In genomic region chr22:48376936-48377335, GRCh38 we compare ENCODE assay signal across 17 cellular contexts.
DNase-seq lines count a peak whose midpoint lies in the region; ATAC-seq and TF ChIP-seq lines count a peak whose summit lies in the region.
"Had no signal": no experiment of that assay in that cellular context is flagged by ENCODE, and none has a peak within 500 bp of the region (broad histone marks: within the 10 kb centered on the region; RNA-seq: fewer than 3 reads in every experiment).

No MANE protein-coding gene starts in this region.

- H3K4me3 ChIP-seq in endodermal cell (ENCODE audit: low read length) (no peak overlapping the region), osteoblast (ENCODE audit: insufficient read depth, low read length) (no peak overlapping the region)
- H3K4me3 ChIP-seq: BLaER1 treated with 17β-estradiol and CSF1 and Interleukin-3, amounts not matched to agents 10 nM and 100 nM; GM12878; GM23338 had no signal

- no peaks in the 10 kb centered on the region for H3K27me3 ChIP-seq in endodermal cell (ENCODE audit: control insufficient read depth, insufficient read depth, low read length, poor library complexity, severe bottlenecking)
- H3K27me3 ChIP-seq in osteoblast (ENCODE audit: insufficient read depth, low read length) = no peaks in the 10 kb centered on the region
- H3K27me3 ChIP-seq: BLaER1 treated with 17β-estradiol and CSF1 and Interleukin-3, amounts not matched to agents 10 nM and 100 nM had no signal

- H3K4me2 ChIP-seq in osteoblast (ENCODE audit: insufficient read depth, low read length) = no peak overlapping the region
- H3K4me2 ChIP-seq: BLaER1 treated with 17β-estradiol and CSF1 and Interleukin-3, amounts not matched to agents 10 nM and 100 nM; GM23338 had no signal

- TF ChIP-seq CTCF in endodermal cell (conservative IDR thresholded peaks at IDR 0.05) = no peak
- TF ChIP-seq CTCF in osteoblast (IDR thresholded peaks at IDR 0.05; ENCODE audit: extremely low read depth, low read depth, low read length) = no peak
- no peak for TF ChIP-seq CTCF in type B pancreatic cell (conservative IDR thresholded peaks at IDR 0.05)

- H3K9me3 Mint-ChIP-seq in endodermal cell (no peaks in the 10 kb centered on the region), type B pancreatic cell (no peaks in the 10 kb centered on the region)
- H3K9me3 Mint-ChIP-seq: GM23338, H9 had no signal

- H3K4me3 Mint-ChIP-seq in endodermal cell = no peak overlapping the region
- H3K4me3 Mint-ChIP-seq in type B pancreatic cell = no peak overlapping the region
- H3K4me3 Mint-ChIP-seq: GM23338 had no signal

- no peaks in the 10 kb centered on the region for H3K4me1 ChIP-seq in endodermal cell (ENCODE audit: control insufficient read depth, insufficient read depth, low read length)
- H3K4me1 ChIP-seq in osteoblast (ENCODE audit: insufficient read depth, low read length) = no peaks in the 10 kb centered on the region

- peaks cover 2% of the 10 kb centered on the region for H3K4me1 Mint-ChIP-seq in endodermal cell
- H3K4me1 Mint-ChIP-seq in type B pancreatic cell (ENCODE audit: unreplicated experiment) = no peaks in the 10 kb centered on the region
- H3K4me1 Mint-ChIP-seq: CD4-positive, CD25-positive, alpha-beta regulatory T cell had no signal

- H2AFZ ChIP-seq in osteoblast (ENCODE audit: low read length) = no peak overlapping the region
- H2AFZ ChIP-seq: GM23338 had no signal

- ATAC-seq in GM18517 (IDR thresholded peaks at IDR 0.05; ENCODE audit: unreplicated experiment) = no peak
- ATAC-seq: GM12878 had no signal

- DNase-seq in activated effector memory CD4-positive, alpha-beta T cell treated with anti-CD3 and anti-CD28 coated beads, Interleukin-2, amount 50 U/mL, for 16 hours = peak; percentile 38
- no peak for DNase-seq in activated effector memory CD4-positive, alpha-beta T cell treated with Interleukin-2 at 50 U/mL for 16 hours
- peak; percentile 36 for DNase-seq in endodermal cell
- DNase-seq in osteoblast (ENCODE audit: insufficient read length, low spot score, missing footprints) = peak; percentile 39
- peak; percentile 32 for DNase-seq in type B pancreatic cell (ENCODE audit: extremely low spot score, unreplicated experiment)
- no peak for DNase-seq in NCI-H2227 treated with DMSO at 0.1 percent for 48 hours (lab: John Stamatoyannopoulos, UW)
- DNase-seq in NCI-H524 (lab: John Stamatoyannopoulos, UW) = no peak
- DNase-seq: ACHN; Calu3; CD4-positive, CD25-positive, alpha-beta regulatory T cell; DMS 273 treated with DMSO at 0.1 percent for 48 hours; DMS79; H9 had no signal

- H3K27ac ChIP-seq in endodermal cell (ENCODE audit: low read depth, low read length) (no peak overlapping the region), osteoblast (ENCODE audit: low read depth, low read length) (no peak overlapping the region)
- H3K27ac ChIP-seq: BLaER1 treated with 17β-estradiol and CSF1 and Interleukin-3, amounts not matched to agents 10 nM and 100 nM had no signal

- H3K9me3 ChIP-seq in endodermal cell (ENCODE audit: control insufficient read depth, low read length) (no peaks in the 10 kb centered on the region), osteoblast (ENCODE audit: low read depth, low read length) (no peaks in the 10 kb centered on the region)
- H3K9me3 ChIP-seq: BLaER1 treated with 17β-estradiol and CSF1 and Interleukin-3, amounts not matched to agents 10 nM and 100 nM had no signal

- H3K36me3 ChIP-seq in endodermal cell (ENCODE audit: control insufficient read depth, insufficient read depth, low read length) = no peaks in the 10 kb centered on the region
- H3K36me3 ChIP-seq in osteoblast (ENCODE audit: insufficient read depth, low read length) = no peaks in the 10 kb centered on the region
- H3K36me3 ChIP-seq: BLaER1 treated with 17β-estradiol and CSF1 and Interleukin-3, amounts not matched to agents 10 nM and 100 nM had no signal

- H3K9ac ChIP-seq in endodermal cell (ENCODE audit: extremely low read depth, low read length, poor library complexity, severe bottlenecking) = no peak overlapping the region
- H3K9ac ChIP-seq: BLaER1 treated with 17β-estradiol and CSF1 and Interleukin-3, amounts not matched to agents 10 nM and 100 nM had no signal

- no peaks in the 10 kb centered on the region for H3K79me2 ChIP-seq in osteoblast (ENCODE audit: insufficient read depth, low read length)

- H3K27ac Mint-ChIP-seq in endodermal cell (no peak overlapping the region), type B pancreatic cell (no peak overlapping the region)
- H3K27ac Mint-ChIP-seq: CD4-positive, CD25-positive, alpha-beta regulatory T cell; GM23338; H9 had no signal

- 91 to 92% methylated on average over 3 to 4 of the region's 4 CpGs for WGBS in endodermal cell (ENCODE audit: insufficient coverage in 1 of 2, insufficient read length in 1 of 2), 2 experiments

- H3K27me3 Mint-ChIP-seq in endodermal cell (ENCODE audit: insufficient read depth) = peaks cover 89% of the 10 kb centered on the region
- H3K27me3 Mint-ChIP-seq in type B pancreatic cell = peaks cover 43% of the 10 kb centered on the region

- no peaks in the 10 kb centered on the region for H3K36me3 Mint-ChIP-seq in endodermal cell (ENCODE audit: low read depth)
- no peaks in the 10 kb centered on the region for H3K36me3 Mint-ChIP-seq in type B pancreatic cell
- H3K36me3 Mint-ChIP-seq: CD4-positive, CD25-positive, alpha-beta regulatory T cell had no signal

- no peaks in the 10 kb centered on the region for H4K20me1 ChIP-seq in osteoblast (ENCODE audit: insufficient read depth, low read length)
- H4K20me1 ChIP-seq: BLaER1 treated with 17β-estradiol and CSF1 and Interleukin-3, amounts not matched to agents 10 nM and 100 nM had no signal

Comparison
In these comparisons a context has a peak if more than half of its experiments do, and no peak if none do; other contexts are left out.
1. DNase-seq: peak in activated effector memory CD4-positive, alpha-beta T cell treated with anti-CD3 and anti-CD28 coated beads, Interleukin-2, amount 50 U/mL, for 16 hours (single experiment), endodermal cell (single experiment), osteoblast (single experiment) and type B pancreatic cell (single experiment); none in activated effector memory CD4-positive, alpha-beta T cell treated with Interleukin-2 at 50 U/mL for 16 hours (single experiment), NCI-H2227 treated with DMSO at 0.1 percent for 48 hours (single experiment) and NCI-H524 (0 of 2).